ENCODE assay signal across 24 cellular contexts in genomic region chr15:83457149-83457548, GRCh38. TPM values are rescaled to one million over a fixed set of nuclear protein-coding genes. Genes with fewer than 3 reads are reported as not detected.
"Had no signal": no experiment of that assay in that cellular context is flagged by ENCODE, and none has a peak within 500 bp of the region (broad histone marks: within the 10 kb centered on the region; RNA-seq: fewer than 3 reads in every experiment).

No MANE protein-coding gene starts in this region.

- H3K4me2 ChIP-seq: PC-9 had no signal

- H3K36me3 ChIP-seq: breast epithelium, WERI-Rb-1 had no signal

- H3K9me3 ChIP-seq: breast epithelium had no signal

- H3K27me3 ChIP-seq: breast epithelium had no signal

- H3K27ac ChIP-seq: breast epithelium, PC-9, WERI-Rb-1 had no signal

- H3K4me3 ChIP-seq: breast epithelium, PC-9 had no signal

- DNase-seq: activated CD4-positive, alpha-beta T cell treated with anti-CD3 and anti-CD28 coated beads for 48 hours; activated CD4-positive, alpha-beta T cell treated with anti-CD3 and anti-CD28 coated beads, Interleukin-2, amount 50 U/mL, for 4 hours; activated CD8-positive, alpha-beta memory T cell treated with anti-CD3 and anti-CD28 coated beads, Interleukin-2, amount 10 ng/mL, durations not matched to agents 7 days and 5 days; activated effector memory CD4-positive, alpha-beta T cell treated with Interleukin-2 at 50 U/mL for 16 hours; activated naive CD4-positive, alpha-beta T cell; activated T-cell treated with anti-CD3 and anti-CD28 coated beads, Interleukin-2, amount 50 U/mL, for 24 hours; aorta; central memory CD4-positive, alpha-beta T cell; Karpas-422; MM.1S; NCI-H1105; NCI-H1436; NCI-H187; NCI-H2081; NCI-H446; NCI-H524; PC-9; SIG-M5; T-cell; T-helper 2 cell; T1000; WERI-Rb-1 had no signal

- H3K4me1 ChIP-seq: breast epithelium had no signal

RNA-seq across cellular contexts. Expression of gene SH3GL3, which starts 10.0 kb away (rescaled TPM):
- total RNA-seq: activated CD8-positive, alpha-beta memory T cell treated with anti-CD3 and anti-CD28 coated beads, Interleukin-2, amount 10 ng/mL, durations not matched to agents 7 days and 5 days; activated T-helper 1 cell treated with anti-CD3 and anti-CD28 coated beads, Interleukin-12 subunit alpha, Interleukin-12 subunit beta, Interleukin-2, Interleukin-4 antibody, amounts not matched to agents 30 ng/mL and 10 ng/mL and 1 ng/mL, durations not matched to agents 14 hours and 24 hours and 36 hours; breast epithelium; T-cell had no signal
- polyA plus RNA-seq: aorta had no signal
